33 cellular contexts compared by ENCODE assay signal in the genomic region with DNA sequence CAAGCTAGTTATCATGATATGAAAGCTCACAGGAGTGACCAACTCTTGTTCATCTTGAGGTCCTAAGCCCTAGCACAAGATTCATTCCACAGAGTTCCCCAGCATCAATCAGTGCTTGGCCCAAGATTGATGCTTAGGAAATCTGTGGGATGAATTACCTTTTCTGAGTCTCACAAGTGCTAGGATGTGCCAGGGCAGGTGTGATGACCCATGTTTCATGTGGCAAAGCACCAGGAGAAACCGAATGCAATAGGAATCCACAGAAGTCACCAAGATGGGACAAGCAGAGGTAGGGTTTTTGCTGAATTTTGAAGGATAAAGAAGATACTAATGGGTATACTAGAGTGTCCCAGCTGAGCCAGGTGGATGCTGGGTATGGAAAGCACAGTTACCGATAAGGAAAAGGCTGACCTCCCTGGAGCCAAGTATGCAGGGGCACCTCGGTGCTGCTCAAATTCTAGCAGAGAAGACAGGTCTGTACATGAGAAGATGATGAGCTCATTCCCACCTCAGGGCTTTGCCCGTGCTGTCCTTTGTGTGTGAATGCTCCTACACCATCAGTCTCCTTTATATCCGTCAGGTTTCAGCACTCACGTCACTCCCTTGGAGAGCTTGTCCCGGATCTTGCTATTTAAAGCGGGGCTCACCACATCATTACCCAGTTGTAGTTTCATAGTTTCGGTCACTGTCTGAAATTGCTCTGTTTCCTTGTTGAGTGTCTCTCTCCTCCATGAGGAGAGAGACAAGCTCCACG.
"Had no signal": no experiment of that assay in that cellular context is flagged by ENCODE, and none has a peak within 500 bp of the region (broad histone marks: within the 10 kb centered on the region; RNA-seq: fewer than 3 reads in every experiment).

No MANE protein-coding gene starts in this region.

- DNase-seq: activated B cell treated with CpG ODN at 0.5 μM for 24 hours; activated CD4-positive, alpha-beta T cell treated with anti-CD3 and anti-CD28 coated beads, Interleukin-2, amount 50 U/mL, for 1 hour; activated CD8-positive, alpha-beta T cell treated with anti-CD3 and anti-CD28 coated beads, Interleukin-2, amount 10 ng/mL, durations not matched to agents 7 days and 5 days; activated effector memory CD4-positive, alpha-beta T cell treated with Interleukin-2 at 50 U/mL for 16 hours; activated naive CD4-positive, alpha-beta T cell treated with Interleukin-2 at 50 U/mL for 16 hours; activated T-cell treated with anti-CD3 and anti-CD28 coated beads for 4 hours; activated T-cell treated with anti-CD3 and anti-CD28 coated beads, Interleukin-2, amount 50 U/mL, for 72 hours; anterior cingulate cortex; dorsolateral prefrontal cortex; effector memory CD4-positive, alpha-beta T cell; foreskin fibroblast; heart right ventricle; midbrain; naive thymus-derived CD4-positive, alpha-beta T cell; nucleus accumbens; pancreas; retina; sigmoid colon; small intestine; stimulated activated CD4-positive, alpha-beta T cell treated with anti-CD3 and anti-CD28 coated beads, Interleukin-1b, Interleukin-23, amount 100 ng/mL, for 48 hours; stimulated activated CD4-positive, alpha-beta T cell treated with anti-CD3 and anti-CD28 coated beads, Interleukin-4, amount 100 ng/mL, for 4 hours; stimulated activated CD8-positive, alpha-beta memory T cell treated with anti-CD3 and anti-CD28 coated beads, Interleukin-4, amount 100 ng/mL, for 48 hours; stimulated activated naive CD8-positive, alpha-beta T cell treated with anti-CD3 and anti-CD28 coated beads, Interleukin-15, amount 100 ng/mL, for 72 hours; substantia nigra; T-helper 1 cell; thyroid gland had no signal

- H3K27ac ChIP-seq: cardiac muscle cell, coronary artery, dorsolateral prefrontal cortex, heart right ventricle, pancreas, prostate gland, sigmoid colon, thyroid gland had no signal

- H3K27me3 ChIP-seq: cardiac muscle cell, heart right ventricle, pancreas, sigmoid colon, thyroid gland had no signal

- H3K4me1 ChIP-seq: prostate gland, sigmoid colon, thyroid gland had no signal

- H3K4me1 Mint-ChIP-seq: activated B cell treated with CpG ODN at 0.5 μM for 24 hours; naive thymus-derived CD4-positive, alpha-beta T cell; neural crest cell; stimulated activated memory B cell treated with anti-CD40 and anti-IgM and Interleukin-4, amounts not matched to agents 10 μg/mL and 1 μg/mL and 100 μg/mL, for 72 hours; stimulated activated naive CD8-positive, alpha-beta T cell treated with anti-CD3 and anti-CD28 coated beads, Interleukin-15, amount 100 ng/mL, for 72 hours had no signal

- H3K9me3 ChIP-seq: heart right ventricle, pancreas, prostate gland, sigmoid colon, thyroid gland had no signal

- H3K36me3 Mint-ChIP-seq: activated naive CD8-positive, alpha-beta T cell; naive thymus-derived CD4-positive, alpha-beta T cell; stimulated activated memory B cell treated with anti-CD40 and anti-IgM and Interleukin-4, amounts not matched to agents 10 μg/mL and 1 μg/mL and 100 μg/mL, for 72 hours had no signal

- H3K4me3 ChIP-seq: cardiac muscle cell, coronary artery, dorsolateral prefrontal cortex, heart right ventricle, pancreas, prostate gland, sigmoid colon, thyroid gland had no signal

- H3K4me3 Mint-ChIP-seq: activated B cell treated with CpG ODN at 0.5 μM for 24 hours; activated CD8-positive, alpha-beta T cell treated with anti-CD3 and anti-CD28 coated beads, Interleukin-2, amount 10 ng/mL, durations not matched to agents 7 days and 5 days; activated naive CD8-positive, alpha-beta T cell; activated T-cell treated with anti-CD3 and anti-CD28 coated beads, Interleukin-2, amount 50 U/mL, for 72 hours; naive thymus-derived CD4-positive, alpha-beta T cell; neural crest cell; stimulated activated memory B cell treated with anti-CD40 and anti-IgM and Interleukin-4, amounts not matched to agents 10 μg/mL and 1 μg/mL and 100 μg/mL, for 72 hours; stimulated activated naive CD8-positive, alpha-beta T cell treated with anti-CD3 and anti-CD28 coated beads, Interleukin-15, amount 100 ng/mL, for 72 hours; T-helper 2 cell treated with Interferon-gamma antibody and Interleukin-4, amounts not matched to agents 5 μg/mL and 100 μg/mL, for 36 hours had no signal

- H3K27me3 Mint-ChIP-seq: activated B cell treated with CpG ODN at 0.5 μM for 24 hours; stimulated activated memory B cell treated with anti-CD40 and anti-IgM and Interleukin-4, amounts not matched to agents 10 μg/mL and 1 μg/mL and 100 μg/mL, for 72 hours had no signal

- H3K9me3 Mint-ChIP-seq: T-helper 2 cell treated with Interferon-gamma antibody and Interleukin-4, amounts not matched to agents 5 μg/mL and 100 μg/mL, for 36 hours had no signal

- ATAC-seq: activated CD8-positive, alpha-beta T cell treated with anti-CD3 and anti-CD28 coated beads, Interleukin-2, amount 10 ng/mL, durations not matched to agents 7 days and 5 days; activated T-cell treated with anti-CD3 and anti-CD28 coated beads, Interleukin-2, amount 50 U/mL, for 72 hours; naive thymus-derived CD4-positive, alpha-beta T cell; pancreas; stimulated activated memory B cell treated with anti-CD40 and anti-IgM and Interleukin-4, amounts not matched to agents 10 μg/mL and 1 μg/mL and 100 μg/mL, for 72 hours; stimulated activated naive CD8-positive, alpha-beta T cell treated with anti-CD3 and anti-CD28 coated beads, Interleukin-15, amount 100 ng/mL, for 72 hours had no signal

- H3K27ac Mint-ChIP-seq: activated B cell treated with CpG ODN at 0.5 μM for 24 hours; activated CD8-positive, alpha-beta T cell treated with anti-CD3 and anti-CD28 coated beads, Interleukin-2, amount 10 ng/mL, durations not matched to agents 7 days and 5 days; activated naive CD8-positive, alpha-beta T cell; naive thymus-derived CD4-positive, alpha-beta T cell; stimulated activated memory B cell treated with anti-CD40 and anti-IgM and Interleukin-4, amounts not matched to agents 10 μg/mL and 1 μg/mL and 100 μg/mL, for 72 hours; T-helper 2 cell treated with Interferon-gamma antibody and Interleukin-4, amounts not matched to agents 5 μg/mL and 100 μg/mL, for 36 hours had no signal

- H3K36me3 ChIP-seq: cardiac muscle cell, heart right ventricle, pancreas, prostate gland, sigmoid colon, thyroid gland had no signal
